Comparison of ENCODE assay signal across 8 cellular contexts in the genomic region with DNA sequence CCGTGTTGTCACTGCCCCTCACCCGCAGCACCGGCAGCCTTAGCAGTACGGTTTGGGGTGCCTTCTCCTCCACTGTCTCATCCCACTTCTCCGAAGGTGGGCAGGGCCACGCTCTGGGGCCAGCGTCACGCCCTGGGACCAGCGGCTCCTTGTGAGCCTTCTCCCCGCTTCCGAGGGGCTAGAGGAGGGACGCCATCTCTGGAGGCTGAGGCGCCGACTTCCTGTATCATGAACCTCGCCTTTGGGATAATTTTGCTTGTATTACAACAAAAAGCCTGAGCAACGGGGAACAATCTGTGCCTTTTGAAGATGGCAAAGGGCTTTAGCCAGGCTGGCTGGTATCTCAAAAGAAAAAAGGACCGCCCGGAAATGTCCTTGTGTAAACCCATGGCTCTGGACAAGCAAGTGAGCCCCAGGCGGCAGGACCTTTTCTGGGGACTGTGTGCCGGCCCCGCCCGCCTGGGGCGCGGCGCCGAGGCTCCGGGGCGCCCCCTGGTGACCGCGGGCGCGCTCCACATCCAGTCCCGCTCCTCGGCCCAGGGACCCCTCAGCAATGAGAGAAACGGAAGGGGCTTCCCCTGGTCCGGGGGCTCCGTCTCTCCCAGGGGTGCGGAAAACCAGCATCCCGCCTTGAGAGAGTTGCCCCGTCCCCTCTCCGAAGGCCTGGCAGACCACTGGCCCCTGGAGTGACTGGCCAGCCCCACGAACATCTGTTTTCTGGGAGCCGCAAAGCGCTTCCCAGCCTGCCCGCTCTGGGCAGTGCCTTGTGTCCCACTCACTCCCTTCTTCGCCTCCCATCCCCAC. TPM values are rescaled to one million over a fixed set of nuclear protein-coding genes. Genes with fewer than 3 reads are reported as not detected.
A peak's percentile ranks its signal among the peaks of the same experiment; 100 is the strongest.
DNase-seq lines count a peak whose midpoint lies in the region; ATAC-seq and TF ChIP-seq lines count a peak whose summit lies in the region.

No MANE protein-coding gene starts in this region.

- 0 out of 2 replicates have a peak, but pooled peaks cover 19% of the 10 kb centered on the region for H3K79me2 ChIP-seq in PC-3 (ENCODE audit: low read length)

- H3K27ac ChIP-seq in PC-3 (ENCODE audit: low read length) (peak overlapping the region; percentile 28), subcutaneous abdominal adipose tissue (ENCODE audit: low read depth, low read length) (peak overlapping the region; percentile 93)

- peaks cover 0 to 44% (median 9%) of the 10 kb centered on the region in 4 donors for H3K4me1 Mint-ChIP-seq in naive thymus-derived CD8-positive, alpha-beta T cell

- no peaks in the 10 kb centered on the region for H3K9me2 ChIP-seq in PC-3 (replicated peaks; ENCODE audit: low read length)

- peak overlapping the region; percentile 100 for H3K4me2 ChIP-seq in PC-3 (ENCODE audit: low read length)

- intact Hi-C loops in PC-3 (cut with micrococcal nuclease): loop anchor here (1.0 kb wide), 2 partner anchors 16 to 43 kb away; a partner anchor contains a TSS

- ATAC-seq in GM18873 (IDR thresholded peaks at IDR 0.05; ENCODE audit: low FRiP score, unreplicated experiment) (peak; percentile 58), HG03095 (IDR thresholded peaks at IDR 0.05; ENCODE audit: unreplicated experiment) (peak; percentile 75), PC-3 (peak; percentile 79)
- ATAC-seq in naive thymus-derived CD8-positive, alpha-beta T cell: peak; percentile 97 to 99

- H3K4me3 Mint-ChIP-seq in naive thymus-derived CD8-positive, alpha-beta T cell: peak overlapping the region; percentile 64 to 82 (median 76)

- no peaks in the 10 kb centered on the region for H4K20me1 ChIP-seq in PC-3 (ENCODE audit: low read length)

- H3K36me3 ChIP-seq in PC-3 (ENCODE audit: low read depth, low read length) (no peaks in the 10 kb centered on the region), subcutaneous abdominal adipose tissue (ENCODE audit: control insufficient read depth in 5 of 5, insufficient read depth in 5 of 5, low read length in 5 of 5) (peaks cover 0 to 56% (median 45%) of the 10 kb centered on the region in 5 donors)

- H3F3A ChIP-seq in PC-3 (ENCODE audit: low read length, unreplicated experiment): no peaks in the 10 kb centered on the region

- H3K9ac ChIP-seq in PC-3 (ENCODE audit: low read length) (peak overlapping the region; percentile 78), subcutaneous abdominal adipose tissue (ENCODE audit: low read length in 5 of 5) (peak overlapping the region; percentile 16 to 75 (median 58))

- peak; percentile 98 for TF ChIP-seq CTCF in PC-3 (conservative IDR thresholded peaks at IDR 0.05; ENCODE audit: low read depth, low read length)
- peak; percentile 37 for TF ChIP-seq CTCF in fibroblast of mammary gland (conservative IDR thresholded peaks at IDR 0.05; ENCODE audit: control insufficient read depth, insufficient read depth, low read depth, low read length)

- H3K9me3 Mint-ChIP-seq in naive thymus-derived CD8-positive, alpha-beta T cell: no peaks in the 10 kb centered on the region

- POLR2A ChIA-PET in PC-3 (lab: Charles Lee; ENCODE audit: unreplicated experiment): no interaction called here
- POLR2A ChIA-PET in naive thymus-derived CD8-positive, alpha-beta T cell (lab: Charles Lee): interaction anchor here (1.1 to 2.1 kb wide), 3 partner anchors 12 to 42 kb away, joined by 3 to 4 read pairs (median 4); a partner anchor contains a TSS

- H3K36me3 Mint-ChIP-seq in naive thymus-derived CD8-positive, alpha-beta T cell: no peaks in the 10 kb centered on the region

- CTCF ChIA-PET in PC-3 (lab: Charles Lee): no interaction called here

- H3K4me1 ChIP-seq in PC-3 (ENCODE audit: insufficient read depth, low read length): peaks cover 47% of the 10 kb centered on the region
- peaks cover 25 to 77% (median 70%) of the 10 kb centered on the region in 5 donors for H3K4me1 ChIP-seq in subcutaneous abdominal adipose tissue (ENCODE audit: control insufficient read depth in 5 of 5, insufficient read depth in 5 of 5, low read length in 5 of 5)

- H3K27me3 ChIP-seq in PC-3 (ENCODE audit: low read length): no peaks in the 10 kb centered on the region
- no peaks in the 10 kb centered on the region for H3K27me3 ChIP-seq in subcutaneous abdominal adipose tissue (ENCODE audit: control insufficient read depth in 5 of 5, insufficient read depth in 4 of 5, low read length in 5 of 5)

- no peaks in the 10 kb centered on the region for H3K27me3 Mint-ChIP-seq in naive thymus-derived CD8-positive, alpha-beta T cell

- H3K27ac Mint-ChIP-seq in naive thymus-derived CD8-positive, alpha-beta T cell: peak overlapping the region in 7 of 10 donors; percentile 7 to 90 (median 60)

- DNase-seq in Ammon's horn (ENCODE audit: low spot score) (peak; percentile 74), PC-3 (peak; percentile 74), fibroblast of mammary gland (ENCODE audit: low read depth) (peak; percentile 49)
- peak; percentile 37 to 44 for DNase-seq in activated T-helper 1 cell treated with anti-CD3 and anti-CD28 coated beads, Interleukin-2, amount 50 U/mL, for 16 hours (ENCODE audit: low read depth in 1 of 2, low spot score in 1 of 2)
- peak; percentile 21 to 75 (median 70) for DNase-seq in naive thymus-derived CD8-positive, alpha-beta T cell

- H2AFZ ChIP-seq in PC-3 (ENCODE audit: low read length): peak overlapping the region; percentile 100

- no TSS peak for BruUV-seq in PC-3 (replicated peaks; lab: Mats Ljungman, UMichigan)

- H3K4me3 ChIP-seq in PC-3 (ENCODE audit: low read length): peak overlapping the region; percentile 91
- peak overlapping the region; percentile 52 for H3K4me3 ChIP-seq in fibroblast of mammary gland (ENCODE audit: control insufficient read depth, low read depth, low read length)
- peak overlapping the region; percentile 54 to 68 (median 57) for H3K4me3 ChIP-seq in subcutaneous abdominal adipose tissue (ENCODE audit: low read depth in 1 of 5, low read length in 5 of 5)

- H3K9me3 ChIP-seq in PC-3 (ENCODE audit: low read length) (no peaks in the 10 kb centered on the region), subcutaneous abdominal adipose tissue (ENCODE audit: control insufficient read depth in 5 of 5, low read length in 5 of 5) (no peaks in the 10 kb centered on the region)

RNA-seq across cellular contexts. Expression of a gene that starts 3.8 kb away (rescaled TPM):
- 8.0 and 9.0 TPM in 2 replicates for total RNA-seq in PC-3 (2014; rRNA removed)
- not detected for total RNA-seq in naive thymus-derived CD8-positive, alpha-beta T cell
- polyA plus RNA-seq in naive thymus-derived CD8-positive, alpha-beta T cell: not detected

RNA-seq across cellular contexts. Expression of a gene that starts 15.2 kb away (rescaled TPM):
- total RNA-seq in PC-3 (2014; rRNA removed): 7.7 and 8.7 TPM in 2 replicates
- 1 to 10 TPM in 1 of 2 experiments, under 1 TPM in 1; 0.88 to 1.8 TPM for total RNA-seq in naive thymus-derived CD8-positive, alpha-beta T cell
- 1 to 10 TPM in 2 of 3 donors, under 1 TPM in 1; 0.40 to 1.7 (median 1.0) TPM for polyA plus RNA-seq in naive thymus-derived CD8-positive, alpha-beta T cell

RNA-seq across cellular contexts. Expression of a gene that starts 25.9 kb away (rescaled TPM):
- total RNA-seq in PC-3 (2014; rRNA removed): 17.6 and 24.8 TPM in 2 replicates
- 10 to 100 TPM; 46.3 to 47.0 TPM for total RNA-seq in naive thymus-derived CD8-positive, alpha-beta T cell
- 10 to 100 TPM; 54.1 to 62.3 (median 58.7) TPM for polyA plus RNA-seq in naive thymus-derived CD8-positive, alpha-beta T cell

Comparison
In these comparisons a context has a peak if more than half of its experiments do, and no peak if none do; other contexts are left out.
1. Peak in every context shown above with its lines: DNase-seq, ATAC-seq, H3K4me3 ChIP-seq and H3K27ac ChIP-seq.